ENCODE assay signal across 8 cellular contexts in genomic region chr13:100674848-100675659, GRCh38. TPM values are rescaled to one million over a fixed set of nuclear protein-coding genes. Genes with fewer than 3 reads are reported as not detected.
DNase-seq lines count a peak whose midpoint lies in the region; ATAC-seq and TF ChIP-seq lines count a peak whose summit lies in the region.

No MANE protein-coding gene starts in this region.

- TSS peak; percentile 76 for BruUV-seq in HCT116 (replicated peaks; lab: Mats Ljungman, UMichigan)

- 0 out of 2 replicates have a peak, but pooled peaks cover 3% of the 10 kb centered on the region for H3F3A ChIP-seq in MM.1S (ENCODE audit: insufficient read depth, low read length)

- CTCF ChIA-PET in HCT116 (lab: Charles Lee), result interaction anchor here (0.8 to 1.5 kb wide), 3 partner anchors 10 to 1019 kb away, joined by 3 to 5 read pairs (median 4); no protein-coding TSS in a partner anchor

- ATAC-seq in HCT116, result peak; percentile 95

- peak overlapping the region; percentile 76 for H3K9ac ChIP-seq in HCT116 (ENCODE audit: low read length)
- peak overlapping the region; percentile 63 for H3K9ac ChIP-seq in MM.1S (ENCODE audit: low read length)

- H3K27ac ChIP-seq in HCT116 (ENCODE audit: low read depth, low read length) (peak overlapping the region; percentile 94), MM.1S (ENCODE audit: low read length) (no peak overlapping the region)

- no peak for TF ChIP-seq RAD21 in HCT116 (IDR thresholded peaks at IDR 0.05; ENCODE audit: low read depth)

- peaks cover 22% of the 10 kb centered on the region for H3K79me2 ChIP-seq in HCT116 (ENCODE audit: insufficient read depth, low read length)
- H3K79me2 ChIP-seq in MM.1S (ENCODE audit: low read length), result 0 out of 2 replicates have a peak, but pooled peaks cover 5% of the 10 kb centered on the region

- H2AFZ ChIP-seq in HCT116 (ENCODE audit: low read depth, low read length, poor library complexity, severe bottlenecking), result no peak overlapping the region
- H2AFZ ChIP-seq in MM.1S (ENCODE audit: low read length), result peak overlapping the region; percentile 93
- H2AFZ ChIP-seq in neuron (ENCODE audit: low read depth, low read length), result peak overlapping the region; percentile 73

- POLR2A ChIA-PET in HCT116 (lab: Charles Lee), result no interaction called here

- 0 out of 4 replicates have a peak, but pooled peaks cover 0 to under 1% of the 10 kb centered on the region in 2 experiments for H3K36me3 ChIP-seq in HCT116 (ENCODE audit: control insufficient read depth in 1 of 2, insufficient read depth in 2 of 2, low read length in 2 of 2)
- H3K36me3 ChIP-seq in MM.1S (replicated peaks; ENCODE audit: insufficient read depth, low read length), result no peaks in the 10 kb centered on the region
- H3K36me3 ChIP-seq in neuron (ENCODE audit: insufficient read depth, low read length), result peaks cover 3% of the 10 kb centered on the region

- H3K9me3 ChIP-seq in HCT116 (ENCODE audit: control insufficient read depth in 1 of 2, insufficient read depth in 1 of 2, low read depth in 1 of 2, low read length in 2 of 2) (no peaks in the 10 kb centered on the region), MM.1S (replicated peaks; ENCODE audit: insufficient read depth, low read length) (no peaks in the 10 kb centered on the region), neuron (ENCODE audit: low read length) (no peaks in the 10 kb centered on the region)

- H3K4me2 ChIP-seq in HCT116 (ENCODE audit: low read length), result peak overlapping the region; percentile 95
- H3K4me2 ChIP-seq in MM.1S (ENCODE audit: low read depth, low read length), result peak overlapping the region; percentile 84

- H3K9me2 ChIP-seq in HCT116 (ENCODE audit: insufficient read depth), result no peaks in the 10 kb centered on the region
- no peaks in the 10 kb centered on the region for H3K9me2 ChIP-seq in MM.1S (replicated peaks; ENCODE audit: insufficient read depth, low read length)

- peaks cover 15 to 18% of the 10 kb centered on the region in 2 experiments for H3K4me1 ChIP-seq in HCT116 (ENCODE audit: control insufficient read depth in 1 of 2, insufficient read depth in 2 of 2, low read length in 2 of 2)
- 0 out of 2 replicates have a peak, but pooled peaks cover 4% of the 10 kb centered on the region for H3K4me1 ChIP-seq in MM.1S (ENCODE audit: low read length)
- peaks cover 12% of the 10 kb centered on the region for H3K4me1 ChIP-seq in neuron (ENCODE audit: insufficient read depth, low read length)

- peak; percentile 73 for DNase-seq in GM04503 (ENCODE audit: low read depth)
- peak; percentile 92 for DNase-seq in HCT116 (ENCODE audit: low read depth, low spot score)
- peak; percentile 99 for DNase-seq in MM.1S
- peak; percentile 87 for DNase-seq in SIG-M5 (lab: John Stamatoyannopoulos, UW)
- peak; percentile 98 to 99 (median 98) for DNase-seq in activated naive CD4-positive, alpha-beta T cell (lab: John Stamatoyannopoulos, UW)
- peak; percentile 94 for DNase-seq in foreskin melanocyte
- peak; percentile 95 for DNase-seq in stromal cell of bone marrow (ENCODE audit: low read depth)

- H3K27me3 ChIP-seq in HCT116 (ENCODE audit: insufficient read depth, low read length) (no peaks in the 10 kb centered on the region), MM.1S (replicated peaks; ENCODE audit: insufficient read depth, low read length) (no peaks in the 10 kb centered on the region), neuron (ENCODE audit: insufficient read depth, low read length) (no peaks in the 10 kb centered on the region)

- RAD21 ChIA-PET in HCT116 (lab: Charles Lee; ENCODE audit: low non-redundant PET in 1 of 2, low total read pairs in 2 of 2, uncharacterized antibody in 2 of 2, unreplicated experiment in 2 of 2), result no interaction called here

- H3K4me3 ChIP-seq in HCT116 (replicated peaks in 1 of 2; ENCODE audit: low read depth in 1 of 2, low read length in 2 of 2) (peak overlapping the region; percentile 67 to 80), MM.1S (ENCODE audit: low read length) (peak overlapping the region; percentile 89), neuron (ENCODE audit: low read length) (peak overlapping the region; percentile 53)

- H4K20me1 ChIP-seq in HCT116 (ENCODE audit: insufficient read depth) (no peaks in the 10 kb centered on the region), MM.1S (ENCODE audit: insufficient read depth, low read length) (no peaks in the 10 kb centered on the region)

- peak in 1 of 3 experiments; percentile 25; a peak in 1 of 6 replicates for TF ChIP-seq CTCF in HCT116 (IDR thresholded peaks at IDR 0.05 in 2 of 3, conservative IDR thresholded peaks at IDR 0.05 in 1 of 3; ENCODE audit: borderline replicate concordance in 1 of 3, insufficient read depth in 1 of 3, low read depth in 2 of 3, low read length in 2 of 3)
- peak; percentile 27; the same call in 1 of the 2 replicates for TF ChIP-seq CTCF in MM.1S (IDR thresholded peaks at IDR 0.05; ENCODE audit: low read length)

- TF ChIP-seq POLR2A in HCT116 (IDR thresholded peaks at IDR 0.05; ENCODE audit: borderline replicate concordance, extremely low read depth, insufficient read depth, insufficient read length), result no peak

- intact Hi-C loops in HCT116 (cut with micrococcal nuclease), result no loop called here

TF ChIP-seq in HCT116, 20 proteins besides CTCF, POLR2A, EP300 and RAD21:
- TF ChIP-seq EZH2phosphoT487 (IDR thresholded peaks at IDR 0.05; ENCODE audit: borderline replicate concordance), result no peak
- peak; percentile 47; the same call in 1 of the 2 replicates for TF ChIP-seq EGR1 (IDR thresholded peaks at IDR 0.05; ENCODE audit: low read depth)
- TF ChIP-seq MAX (IDR thresholded peaks at IDR 0.05), result peak; percentile 44; the same call in 1 of the 2 replicates
- peak; percentile 81 for TF ChIP-seq POLR2AphosphoS5 (IDR thresholded peaks at IDR 0.05; ENCODE audit: low read depth, low read length)
- TF ChIP-seq, protein P1, sequence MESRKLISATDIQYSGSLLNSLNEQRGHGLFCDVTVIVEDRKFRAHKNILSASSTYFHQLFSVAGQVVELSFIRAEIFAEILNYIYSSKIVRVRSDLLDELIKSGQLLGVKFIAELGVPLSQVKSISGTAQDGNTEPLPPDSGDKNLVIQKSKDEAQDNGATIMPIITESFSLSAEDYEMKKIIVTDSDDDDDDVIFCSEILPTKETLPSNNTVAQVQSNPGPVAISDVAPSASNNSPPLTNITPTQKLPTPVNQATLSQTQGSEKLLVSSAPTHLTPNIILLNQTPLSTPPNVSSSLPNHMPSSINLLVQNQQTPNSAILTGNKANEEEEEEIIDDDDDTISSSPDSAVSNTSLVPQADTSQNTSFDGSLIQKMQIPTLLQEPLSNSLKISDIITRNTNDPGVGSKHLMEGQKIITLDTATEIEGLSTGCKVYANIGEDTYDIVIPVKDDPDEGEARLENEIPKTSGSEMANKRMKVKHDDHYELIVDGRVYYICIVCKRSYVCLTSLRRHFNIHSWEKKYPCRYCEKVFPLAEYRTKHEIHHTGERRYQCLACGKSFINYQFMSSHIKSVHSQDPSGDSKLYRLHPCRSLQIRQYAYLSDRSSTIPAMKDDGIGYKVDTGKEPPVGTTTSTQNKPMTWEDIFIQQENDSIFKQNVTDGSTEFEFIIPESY (IDR thresholded peaks at IDR 0.05; ENCODE audit: extremely low read depth, insufficient replicate concordance, low read length), result no peak
- peak; percentile 63; the same call in 1 of the 2 replicates for TF ChIP-seq SIN3A (IDR thresholded peaks at IDR 0.05; ENCODE audit: low read depth)
- no peak for TF ChIP-seq FOSL1 (IDR thresholded peaks at IDR 0.05; ENCODE audit: low read depth)
- TF ChIP-seq SP1 (IDR thresholded peaks at IDR 0.05; ENCODE audit: low read depth), result peak; percentile 98
TF ChIP-seq in HCT116: peak in this region for 5.

RNA-seq across cellular contexts. Expression of gene TMTC4, which starts 0.5 kb away (rescaled TPM):
- 23.6 TPM for total RNA-seq in HCT116 (2021; ENCODE audit: unreplicated experiment)
- polyA plus RNA-seq in HCT116 (2012), result 8.3 and 11.5 TPM in 2 replicates
